ENCODE assay signal across 22 cellular contexts in the genomic region with DNA sequence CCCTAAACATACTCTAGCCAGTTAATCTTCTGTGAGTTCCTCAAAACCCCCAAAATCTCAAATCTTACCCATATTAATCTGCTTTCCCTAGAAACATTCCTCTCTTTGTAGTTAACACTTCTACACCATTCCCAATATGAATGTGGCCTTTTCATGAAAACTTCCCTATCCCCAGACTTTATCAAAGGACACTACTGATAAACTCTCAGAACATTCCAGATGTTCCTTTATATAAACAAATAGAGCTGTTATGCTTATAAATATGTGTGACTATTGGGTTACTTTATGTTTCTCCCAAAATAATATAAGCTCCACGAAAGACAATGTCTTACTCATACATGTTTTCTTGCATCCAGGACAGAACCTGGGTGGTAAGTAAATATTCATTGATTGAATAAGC.
"Had no signal": no experiment of that assay in that cellular context is flagged by ENCODE, and none has a peak within 500 bp of the region (broad histone marks: within the 10 kb centered on the region; RNA-seq: fewer than 3 reads in every experiment).

No MANE protein-coding gene starts in this region.

- H3K9me3 ChIP-seq: colonic mucosa, esophagus muscularis mucosa, esophagus squamous epithelium, gastrocnemius medialis, gastroesophageal sphincter, heart left ventricle, heart right ventricle had no signal

- H3K27me3 ChIP-seq: colonic mucosa, esophagus muscularis mucosa, esophagus squamous epithelium, foreskin keratinocyte, gastrocnemius medialis, gastroesophageal sphincter, heart left ventricle, heart right ventricle had no signal

- DNase-seq: colonic mucosa; cortex of kidney; dermis blood vessel endothelial cell; dorsolateral prefrontal cortex; effector CD4-positive, alpha-beta T cell; effector CD8-positive, alpha-beta T cell; effector memory CD4-positive, alpha-beta T cell; effector memory CD8-positive, alpha-beta T cell; endodermal cell; erythroblast; esophagus squamous epithelium; foreskin fibroblast; foreskin keratinocyte; gastrocnemius medialis; glutamatergic neuron; head of caudate nucleus; heart left ventricle; heart right ventricle had no signal

- H3K36me3 ChIP-seq: colonic mucosa, esophagus muscularis mucosa, esophagus squamous epithelium, gastrocnemius medialis, gastroesophageal sphincter, heart left ventricle, heart right ventricle had no signal

- H3K4me3 ChIP-seq: colonic mucosa, coronary artery, dorsolateral prefrontal cortex, esophagus muscularis mucosa, esophagus squamous epithelium, gastrocnemius medialis, gastroesophageal sphincter, heart left ventricle, heart right ventricle had no signal

- H3K27ac ChIP-seq: colonic mucosa, coronary artery, dorsolateral prefrontal cortex, epithelial cell of prostate, esophagus muscularis mucosa, esophagus squamous epithelium, foreskin keratinocyte, gastrocnemius medialis, gastroesophageal sphincter, heart left ventricle, heart right ventricle had no signal

- H3K4me1 ChIP-seq: colonic mucosa, esophagus muscularis mucosa, esophagus squamous epithelium, foreskin keratinocyte, gastrocnemius medialis, gastroesophageal sphincter, heart left ventricle, heart right ventricle had no signal
